In genomic region chr18:4125939-4126250, GRCh38 we compare ENCODE assay signal across 1 cellular context.
TF ChIP-seq lines count a peak whose summit lies in the region.

No MANE protein-coding gene starts in this region.

TF ChIP-seq in WTC11, 78 proteins besides CTCF, POLR2A, EP300 and RAD21:
- TF ChIP-seq FOXP4 (CRISPR knock-in tag; IDR thresholded peaks at IDR 0.05) (no peak), USF2 (CRISPR knock-in tag; IDR thresholded peaks at IDR 0.05) (no peak), IRF1 (CRISPR knock-in tag; IDR thresholded peaks at IDR 0.05) (no peak), ATF3 (CRISPR knock-in tag; conservative IDR thresholded peaks at IDR 0.05) (no peak), GTF2I (CRISPR knock-in tag; conservative IDR thresholded peaks at IDR 0.05) (no peak), SMAD3 (CRISPR knock-in tag; IDR thresholded peaks at IDR 0.05; ENCODE audit: borderline replicate concordance) (no peak), GABPB1 (CRISPR knock-in tag; IDR thresholded peaks at IDR 0.05) (no peak), MYBL2 (CRISPR knock-in tag; IDR thresholded peaks at IDR 0.05) (no peak), JAZF1 (CRISPR knock-in tag; IDR thresholded peaks at IDR 0.05) (no peak), ATF6 (CRISPR knock-in tag; IDR thresholded peaks at IDR 0.05) (no peak), ZNF317 (CRISPR knock-in tag; IDR thresholded peaks at IDR 0.05; ENCODE audit: borderline replicate concordance, low read depth) (no peak)
- TF ChIP-seq, protein P1, sequence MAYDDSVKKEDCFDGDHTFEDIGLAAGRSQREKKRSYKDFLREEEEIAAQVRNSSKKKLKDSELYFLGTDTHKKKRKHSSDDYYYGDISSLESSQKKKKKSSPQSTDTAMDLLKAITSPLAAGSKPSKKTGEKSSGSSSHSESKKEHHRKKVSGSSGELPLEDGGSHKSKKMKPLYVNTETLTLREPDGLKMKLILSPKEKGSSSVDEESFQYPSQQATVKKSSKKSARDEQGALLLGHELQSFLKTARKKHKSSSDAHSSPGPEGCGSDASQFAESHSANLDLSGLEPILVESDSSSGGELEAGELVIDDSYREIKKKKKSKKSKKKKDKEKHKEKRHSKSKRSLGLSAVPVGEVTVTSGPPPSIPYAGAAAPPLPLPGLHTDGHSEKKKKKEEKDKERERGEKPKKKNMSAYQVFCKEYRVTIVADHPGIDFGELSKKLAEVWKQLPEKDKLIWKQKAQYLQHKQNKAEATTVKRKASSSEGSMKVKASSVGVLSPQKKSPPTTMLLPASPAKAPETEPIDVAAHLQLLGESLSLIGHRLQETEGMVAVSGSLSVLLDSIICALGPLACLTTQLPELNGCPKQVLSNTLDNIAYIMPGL (CRISPR knock-in tag; IDR thresholded peaks at IDR 0.05): no peak
